10 cellular contexts compared by ENCODE assay signal in the genomic region with DNA sequence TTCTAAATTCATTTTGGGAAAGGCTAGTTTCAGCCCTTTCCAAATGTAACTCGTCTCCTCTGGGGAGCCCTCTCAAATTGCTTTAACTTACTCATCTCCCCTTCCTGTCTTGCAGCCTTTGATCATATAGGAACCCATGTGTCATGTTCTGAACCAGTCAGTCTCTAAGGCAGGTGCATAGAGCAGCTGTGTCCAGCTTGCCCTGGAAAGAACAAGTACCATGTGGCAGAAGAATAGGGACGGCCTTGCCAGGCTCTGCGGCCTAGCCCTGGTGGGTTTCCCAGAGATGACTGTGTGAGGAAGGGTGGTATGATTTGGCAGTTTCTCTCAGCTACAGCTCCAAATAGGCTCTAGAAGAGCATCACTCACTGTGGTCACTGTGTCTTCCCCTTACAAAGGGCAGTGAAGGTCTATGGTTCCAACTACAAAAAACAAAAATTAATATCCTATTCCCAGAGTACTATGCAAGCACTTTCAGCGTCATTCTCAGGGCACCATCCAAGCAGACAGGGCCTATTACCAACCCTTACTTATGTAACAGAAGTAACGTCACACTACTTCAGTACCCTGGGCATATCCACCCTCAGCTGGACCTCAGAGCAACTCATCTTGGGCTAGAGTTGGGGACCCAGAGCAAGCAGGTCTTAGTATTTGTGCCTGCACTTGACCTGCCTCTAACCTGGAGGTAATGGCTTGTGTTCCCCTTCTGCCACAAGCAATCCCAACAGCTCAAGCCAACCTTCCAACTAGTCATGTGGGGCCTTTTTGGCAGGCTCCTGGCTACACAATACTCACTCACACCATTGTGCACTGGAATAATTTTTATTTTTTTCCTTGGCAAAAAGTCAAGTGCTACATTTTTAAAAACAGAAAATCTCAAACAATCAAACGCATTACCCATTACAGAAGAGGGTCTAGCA. TPM values are rescaled to one million over a fixed set of nuclear protein-coding genes. Genes with fewer than 3 reads are reported as not detected.
A peak's percentile ranks its signal among the peaks of the same experiment; 100 is the strongest.
DNase-seq lines count a peak whose midpoint lies in the region; ATAC-seq and TF ChIP-seq lines count a peak whose summit lies in the region.
"Had no signal": no experiment of that assay in that cellular context is flagged by ENCODE, and none has a peak within 500 bp of the region (broad histone marks: within the 10 kb centered on the region; RNA-seq: fewer than 3 reads in every experiment).

No MANE protein-coding gene starts in this region.

- ATAC-seq in upper lobe of left lung (ENCODE audit: low FRiP score in 2 of 2) (no peak), HG02840 (IDR thresholded peaks at IDR 0.05; ENCODE audit: low FRiP score, unreplicated experiment) (no peak)

- H3K9me3 Mint-ChIP-seq in activated naive CD4-positive, alpha-beta T cell treated with anti-CD3 and anti-CD28 coated beads, Interleukin-2, amount 50 U/mL, for 24 hours, result no peaks in the 10 kb centered on the region
- no peaks in the 10 kb centered on the region for H3K9me3 Mint-ChIP-seq in nephron progenitor cell

- TF ChIP-seq CTCF in esophagus muscularis mucosa (IDR thresholded peaks at IDR 0.05) (no peak), nephron progenitor cell (IDR thresholded peaks at IDR 0.05) (no peak), upper lobe of left lung (IDR thresholded peaks at IDR 0.05) (no peak)

- H3K4me3 ChIP-seq in esophagus muscularis mucosa, result no peak overlapping the region
- H3K4me3 ChIP-seq in upper lobe of left lung, result no peak overlapping the region

- no peaks in the 10 kb centered on the region for H3K9me3 ChIP-seq in esophagus muscularis mucosa
- no peaks in the 10 kb centered on the region for H3K9me3 ChIP-seq in upper lobe of left lung

- H3K27ac ChIP-seq in esophagus muscularis mucosa (replicated peaks in 1 of 4) (peak overlapping the region; percentile 75 to 83 (median 80)), upper lobe of left lung (peak overlapping the region in 3 of 4 donors; percentile 34 to 56 (median 49))

- H3K4me3 Mint-ChIP-seq in activated naive CD4-positive, alpha-beta T cell treated with anti-CD3 and anti-CD28 coated beads, Interleukin-2, amount 50 U/mL, for 24 hours, result no peak overlapping the region
- no peak overlapping the region for H3K4me3 Mint-ChIP-seq in nephron progenitor cell

- WGBS in esophagus muscularis mucosa, result 81% methylated on average over 5 of the region's 6 CpGs
- WGBS in upper lobe of left lung, 2 donors, result 87 to 89% methylated on average over 6 of the region's 6 CpGs

- peaks cover 7% of the 10 kb centered on the region for H3K4me1 Mint-ChIP-seq in activated naive CD4-positive, alpha-beta T cell treated with anti-CD3 and anti-CD28 coated beads, Interleukin-2, amount 50 U/mL, for 24 hours
- no peaks in the 10 kb centered on the region for H3K4me1 Mint-ChIP-seq in nephron progenitor cell

- no peak for TF ChIP-seq EP300 in esophagus muscularis mucosa (IDR thresholded peaks at IDR 0.05)
- no peak for TF ChIP-seq EP300 in upper lobe of left lung (IDR thresholded peaks at IDR 0.05)

- intact Hi-C loops in esophagus muscularis mucosa (cut with DNase I), result no loop called here

- H3K36me3 ChIP-seq in esophagus muscularis mucosa (peaks cover 21 to 56% (median 48%) of the 10 kb centered on the region in 4 donors), upper lobe of left lung (peaks cover 25 to 55% (median 43%) of the 10 kb centered on the region in 4 donors)

- no peaks in the 10 kb centered on the region for H3K27me3 Mint-ChIP-seq in activated naive CD4-positive, alpha-beta T cell treated with anti-CD3 and anti-CD28 coated beads, Interleukin-2, amount 50 U/mL, for 24 hours
- H3K27me3 Mint-ChIP-seq in nephron progenitor cell (ENCODE audit: low read depth, poor library complexity), result no peaks in the 10 kb centered on the region

- H3K27ac Mint-ChIP-seq in activated naive CD4-positive, alpha-beta T cell treated with anti-CD3 and anti-CD28 coated beads, Interleukin-2, amount 50 U/mL, for 24 hours, result peak overlapping the region; percentile 80
- H3K27ac Mint-ChIP-seq in nephron progenitor cell, result peak overlapping the region; percentile 77

- peaks cover 39 to 48% (median 41%) of the 10 kb centered on the region in 4 donors for H3K4me1 ChIP-seq in esophagus muscularis mucosa
- no peaks in the 10 kb centered on the region for H3K4me1 ChIP-seq in upper lobe of left lung

- H3K27me3 ChIP-seq in esophagus muscularis mucosa (no peaks in the 10 kb centered on the region), upper lobe of left lung (no peaks in the 10 kb centered on the region)

- peaks cover 8% of the 10 kb centered on the region for H3K36me3 Mint-ChIP-seq in activated naive CD4-positive, alpha-beta T cell treated with anti-CD3 and anti-CD28 coated beads, Interleukin-2, amount 50 U/mL, for 24 hours
- H3K36me3 Mint-ChIP-seq in nephron progenitor cell (ENCODE audit: low read depth), result peaks cover 43% of the 10 kb centered on the region

- DNase-seq in activated naive CD4-positive, alpha-beta T cell treated with anti-CD3 and anti-CD28 coated beads, Interleukin-2, amount 50 U/mL, for 16 hours, result no peak
- no peak for DNase-seq in esophagus muscularis mucosa (ENCODE audit: extremely low spot score)
- no peak for DNase-seq in nephron progenitor cell
- no peak for DNase-seq in upper lobe of left lung
- DNase-seq in NK-92 treated with Interleukin-12 subunit alpha and Interleukin-12 subunit beta, amount 100 ng/mL, for 24 hours (lab: John Stamatoyannopoulos, UW), result no peak
- no peak for DNase-seq in NCI-H446 treated with DMSO at 0.1 percent for 48 hours (lab: John Stamatoyannopoulos, UW)
- DNase-seq: NCI-H1417, small intestine had no signal

- TF ChIP-seq POLR2A in esophagus muscularis mucosa (IDR thresholded peaks at IDR 0.05; ENCODE audit: low read depth) (no peak), upper lobe of left lung (IDR thresholded peaks at IDR 0.05) (no peak)

RNA-seq across cellular contexts. Expression of a gene that starts 37.2 kb away (rescaled TPM):
- total RNA-seq in esophagus muscularis mucosa (10 to 100 TPM; 31.0 to 49.6 (median 37.6) TPM), upper lobe of left lung (10 to 100 TPM; 22.3 to 48.2 (median 35.3) TPM)

RNA-seq across cellular contexts. Expression of a gene that starts 40.7 kb away (rescaled TPM):
- 10 to 100 TPM; 17.9 to 25.0 (median 21.9) TPM for total RNA-seq in esophagus muscularis mucosa
- 10 to 100 TPM; 17.8 to 41.0 (median 34.0) TPM for total RNA-seq in upper lobe of left lung
